Comparison of ENCODE assay signal across 16 cellular contexts in the genomic region with DNA sequence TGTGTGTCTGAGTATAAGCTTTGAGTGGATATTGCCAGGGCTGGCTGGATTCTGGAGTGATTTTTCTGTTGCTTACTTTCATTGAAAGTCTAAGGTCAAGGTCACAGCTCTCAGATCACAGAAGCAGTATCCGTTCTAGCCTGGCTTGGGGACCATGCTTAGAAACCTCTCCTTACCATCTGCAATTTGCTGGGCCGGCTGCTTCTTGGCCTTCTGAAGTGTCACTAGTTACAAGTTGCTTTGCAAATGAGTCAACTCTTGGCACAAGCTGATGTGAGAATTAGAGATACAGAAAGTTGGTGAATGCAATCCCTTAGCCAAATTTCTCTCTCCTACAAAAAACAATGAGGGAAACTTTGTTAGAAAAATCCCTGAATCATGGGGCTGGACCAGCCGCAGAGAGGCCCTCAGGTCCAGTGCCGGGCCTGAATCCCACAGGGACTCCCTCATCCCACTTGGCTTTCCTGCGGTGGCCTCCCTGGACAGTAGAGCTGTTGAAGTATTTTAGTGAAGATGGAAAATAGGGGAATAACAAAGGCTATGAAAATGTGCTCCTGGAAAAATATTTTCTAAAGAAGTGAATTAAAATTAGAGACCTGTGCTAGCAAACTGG.
DNase-seq lines count a peak whose midpoint lies in the region; ATAC-seq and TF ChIP-seq lines count a peak whose summit lies in the region.
"Had no signal": no experiment of that assay in that cellular context is flagged by ENCODE, and none has a peak within 500 bp of the region (broad histone marks: within the 10 kb centered on the region; RNA-seq: fewer than 3 reads in every experiment).

No MANE protein-coding gene starts in this region.

- no peak for TF ChIP-seq EP300 in ovary (IDR thresholded peaks at IDR 0.05)

- H2AK5ac ChIP-seq in neuronal stem cell (ENCODE audit: low read depth, low read length): no peak overlapping the region

- no peaks in the 10 kb centered on the region for H3K27me3 ChIP-seq in adipocyte (replicated peaks; ENCODE audit: control insufficient read depth, insufficient read depth, low read length)
- no peaks in the 10 kb centered on the region for H3K27me3 ChIP-seq in ovary
- H3K27me3 ChIP-seq in neuronal stem cell (ENCODE audit: control insufficient read depth in 3 of 3, insufficient read depth in 3 of 3, low read depth in 1 of 3, low read length in 3 of 3): no peaks in the 10 kb centered on the region

- H3K9me3 ChIP-seq in adipocyte (ENCODE audit: control insufficient read depth, low read length) (peaks cover under 1% of the 10 kb centered on the region), ovary (no peaks in the 10 kb centered on the region), neuronal stem cell (replicated peaks in 1 of 2; ENCODE audit: control insufficient read depth in 2 of 2, insufficient read depth in 1 of 2, low read depth in 1 of 2, low read length in 2 of 2) (no peaks in the 10 kb centered on the region)

- no peak overlapping the region for H2BK120ac ChIP-seq in neuronal stem cell (ENCODE audit: low read depth, low read length)

- H3K4me3 ChIP-seq in adipocyte (ENCODE audit: low read length) (no peak overlapping the region), ovary (no peak overlapping the region), neuronal stem cell (ENCODE audit: low read length in 2 of 2) (no peak overlapping the region)

- H2BK15ac ChIP-seq in neuronal stem cell (ENCODE audit: low read length): no peak overlapping the region

- no peak overlapping the region for H4K8ac ChIP-seq in neuronal stem cell (ENCODE audit: low read depth, low read length)

- no peak overlapping the region for H2BK12ac ChIP-seq in neuronal stem cell (ENCODE audit: low read length)

- H3K27ac ChIP-seq in ovary (no peak overlapping the region), neuronal stem cell (replicated peaks; ENCODE audit: low read length) (no peak overlapping the region)

- no peak overlapping the region for H4K91ac ChIP-seq in neuronal stem cell (ENCODE audit: low read depth, low read length, poor library complexity)

- no peaks in the 10 kb centered on the region for H3K79me1 ChIP-seq in neuronal stem cell (ENCODE audit: low read depth, low read length)

- TF ChIP-seq CTCF in ovary (IDR thresholded peaks at IDR 0.05) (no peak), GM20000 (IDR thresholded peaks at IDR 0.05; ENCODE audit: extremely low read depth, missing control alignments) (no peak)

- intact Hi-C loops in ovary (cut with DNase I): loop anchor here in 1 of 4 donors (2.0 kb wide), 1 partner anchor 31 kb away; no protein-coding TSS in a partner anchor

- no peak for ATAC-seq in GM19351 (IDR thresholded peaks at IDR 0.05; ENCODE audit: unreplicated experiment)
- ATAC-seq in HG03457 (IDR thresholded peaks at IDR 0.05; ENCODE audit: unreplicated experiment): no peak
- ATAC-seq: CD8-positive, alpha-beta T cell had no signal

- DNase-seq in Ammon's horn (ENCODE audit: low spot score) (peak; percentile 58), adipocyte (ENCODE audit: low read depth) (peak; percentile 8), fibroblast of peridontal ligament (ENCODE audit: extremely low read depth) (peak; percentile 14), ovary (peak; percentile 26 to 62 (median 47)), GM20000 (ENCODE audit: low spot score) (no peak), neuronal stem cell (ENCODE audit: low spot score) (no peak)
- DNase-seq: activated CD4-positive, alpha-beta T cell treated with anti-CD3 and anti-CD28 coated beads, Interleukin-2, amount 10 ng/mL, durations not matched to agents 24 days and 14 days; activated CD8-positive, alpha-beta memory T cell treated with anti-CD3 and anti-CD28 coated beads, Interleukin-2, amount 50 U/mL, for 48 hours; CD8-positive, alpha-beta T cell; cortex of kidney; DMS79 treated with DMSO at 0.1 percent for 48 hours; NCI-H2081; nephron progenitor cell; stimulated activated naive CD4-positive, alpha-beta T cell had no signal

- WGBS in ovary, 3 donors: 9 to 16% (median 11%) methylated on average over 5 of the region's 5 CpGs
- WGBS in neuronal stem cell (ENCODE audit: extremely low coverage in 2 of 2, insufficient read length in 2 of 2, insufficient replicate concordance in 1 of 2), 2 donors: no CpG with 5 or more reads among the region's 5 CpGs

- TF ChIP-seq POLR2A in ovary (IDR thresholded peaks at IDR 0.05): no peak

- no peak overlapping the region for H3K23ac ChIP-seq in neuronal stem cell (ENCODE audit: low read depth, low read length, poor library complexity)

- no peaks in the 10 kb centered on the region for H3K36me3 ChIP-seq in adipocyte (ENCODE audit: control insufficient read depth, insufficient read depth, low read length, severe bottlenecking)
- no peaks in the 10 kb centered on the region for H3K36me3 ChIP-seq in ovary
- no peaks in the 10 kb centered on the region for H3K36me3 ChIP-seq in neuronal stem cell (replicated peaks in 1 of 2; ENCODE audit: control insufficient read depth in 2 of 2, insufficient read depth in 2 of 2, low read length in 2 of 2)

- no peak overlapping the region for H3K14ac ChIP-seq in neuronal stem cell (ENCODE audit: low read length)

- no peak overlapping the region for H2AFZ ChIP-seq in neuronal stem cell (ENCODE audit: low read length)

- H3K4me2 ChIP-seq in neuronal stem cell (ENCODE audit: insufficient read depth, low read length, poor library complexity, severe bottlenecking): no peak overlapping the region

- no peak overlapping the region for H3K4ac ChIP-seq in neuronal stem cell (ENCODE audit: low read length)

- H3K4me1 ChIP-seq in adipocyte (ENCODE audit: control insufficient read depth, insufficient read depth, low read length) (peaks cover 5% of the 10 kb centered on the region), ovary (ENCODE audit: insufficient read depth) (peaks cover 11% of the 10 kb centered on the region), neuronal stem cell (ENCODE audit: control insufficient read depth in 2 of 2, insufficient read depth in 1 of 2, low read depth in 1 of 2, low read length in 2 of 2) (peaks cover 0 to 1% of the 10 kb centered on the region in 2 donors)

- H3K18ac ChIP-seq in neuronal stem cell (ENCODE audit: low read length): no peak overlapping the region

- no peak overlapping the region for H2BK5ac ChIP-seq in neuronal stem cell (ENCODE audit: low read length)

- H3K9ac ChIP-seq in adipocyte (ENCODE audit: low read length): no peak overlapping the region
- H3K9ac ChIP-seq in neuronal stem cell (ENCODE audit: low read depth, low read length, poor library complexity): no peak overlapping the region

Comparison
In these comparisons a context has a peak if more than half of its experiments do, and no peak if none do; other contexts are left out.
1. DNase-seq: peak in Ammon's horn (single experiment), adipocyte (single experiment), fibroblast of peridontal ligament (single experiment) and ovary (5 of 5); none in GM20000 (single experiment) and neuronal stem cell (single experiment).